20 cellular contexts compared by ENCODE assay signal in the genomic region with DNA sequence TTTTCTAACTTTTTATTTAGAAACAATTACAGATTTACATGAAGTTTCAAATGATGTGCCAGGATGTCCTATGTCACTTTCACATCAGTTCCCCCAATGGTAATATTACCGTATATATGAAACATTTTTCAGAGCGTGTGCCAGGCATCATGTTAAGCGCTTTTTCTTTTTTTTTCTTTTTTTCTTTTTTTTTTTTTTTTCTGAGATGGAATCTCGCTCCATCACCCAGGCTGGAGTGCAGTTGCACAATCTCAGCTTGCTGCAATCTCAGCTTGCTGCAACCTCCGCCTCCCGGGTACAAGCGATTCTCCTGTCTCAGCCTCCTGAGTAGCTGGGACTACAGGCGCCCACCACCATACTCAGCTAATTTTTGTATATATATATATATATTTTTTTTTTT. TPM values are rescaled to one million over a fixed set of nuclear protein-coding genes. Genes with fewer than 3 reads are reported as not detected.
DNase-seq lines count a peak whose midpoint lies in the region; ATAC-seq and TF ChIP-seq lines count a peak whose summit lies in the region.
"Had no signal": no experiment of that assay in that cellular context is flagged by ENCODE, and none has a peak within 500 bp of the region (broad histone marks: within the 10 kb centered on the region; RNA-seq: fewer than 3 reads in every experiment).

No MANE protein-coding gene starts in this region.

- peaks cover 9% of the 10 kb centered on the region for H3K4me1 Mint-ChIP-seq in MCF 10A (ENCODE audit: insufficient read depth, unreplicated experiment)
- H3K4me1 Mint-ChIP-seq in stimulated activated naive B cell treated with anti-CD40 and anti-IgM and Interleukin-4, amounts not matched to agents 10 μg/mL and 1 μg/mL and 100 μg/mL, for 72 hours, result peaks cover 3 to 8% of the 10 kb centered on the region in 2 donors

- H3K36me3 Mint-ChIP-seq in MCF 10A (ENCODE audit: insufficient read depth, unreplicated experiment), result peaks cover 7% of the 10 kb centered on the region
- no peaks in the 10 kb centered on the region for H3K36me3 Mint-ChIP-seq in stimulated activated naive B cell treated with anti-CD40 and anti-IgM and Interleukin-4, amounts not matched to agents 10 μg/mL and 1 μg/mL and 100 μg/mL, for 72 hours

- H3K27me3 Mint-ChIP-seq in MCF 10A (ENCODE audit: insufficient read depth, unreplicated experiment), result no peaks in the 10 kb centered on the region
- no peaks in the 10 kb centered on the region for H3K27me3 Mint-ChIP-seq in stimulated activated naive B cell treated with anti-CD40 and anti-IgM and Interleukin-4, amounts not matched to agents 10 μg/mL and 1 μg/mL and 100 μg/mL, for 72 hours
- H3K27me3 Mint-ChIP-seq: CD8-positive, alpha-beta memory T cell; effector memory CD8-positive, alpha-beta T cell had no signal

- H3K4me3 Mint-ChIP-seq in MCF 10A (ENCODE audit: unreplicated experiment), result no peak overlapping the region
- H3K4me3 Mint-ChIP-seq in stimulated activated naive B cell treated with anti-CD40 and anti-IgM and Interleukin-4, amounts not matched to agents 10 μg/mL and 1 μg/mL and 100 μg/mL, for 72 hours, result no peak overlapping the region
- H3K4me3 Mint-ChIP-seq: effector memory CD8-positive, alpha-beta T cell; neural progenitor cell had no signal

- no peak overlapping the region for H3K4me2 ChIP-seq in mammary epithelial cell (ENCODE audit: insufficient read depth, low read depth, low read length)

- H3K9me3 ChIP-seq in mammary epithelial cell (replicated peaks; ENCODE audit: insufficient read depth, low read length) (no peaks in the 10 kb centered on the region), SK-N-MC (ENCODE audit: low read depth, low read length) (no peaks in the 10 kb centered on the region)
- H3K9me3 ChIP-seq: mucosa of descending colon, tibial artery had no signal

- H3K4me1 ChIP-seq in mammary epithelial cell (ENCODE audit: insufficient read depth, low read length), result peaks cover 27% of the 10 kb centered on the region

- WGBS in mammary epithelial cell (ENCODE audit: low coverage, missing lambda C conversion rate), result 100% methylated on average over 2 of the region's 8 CpGs

- CTCF ChIA-PET in MCF 10A (lab: Yijun Ruan, JAX) (interaction anchor here (0.6 to 1.9 kb wide), 3 partner anchors 25 to 45 kb away, joined by 3 to 5 read pairs (median 3); no protein-coding TSS in a partner anchor), mammary epithelial cell (lab: Charles Lee; ENCODE audit: low non-redundant PET) (no interaction called here)

- ATAC-seq in stimulated activated naive B cell treated with anti-CD40 and anti-IgM and Interleukin-4, amounts not matched to agents 10 μg/mL and 1 μg/mL and 100 μg/mL, for 72 hours (replicated peaks), result no peak
- ATAC-seq in HG03175 (IDR thresholded peaks at IDR 0.05; ENCODE audit: unreplicated experiment), result no peak

- DNase-seq in MCF 10A (ENCODE audit: unreplicated experiment), result peak; percentile 42
- DNase-seq in mammary epithelial cell, result no peak
- DNase-seq in SK-N-MC (ENCODE audit: low read depth, low spot score), result no peak
- peak; percentile 58 for DNase-seq in fibroblast of the aortic adventitia (ENCODE audit: low read depth)
- no peak for DNase-seq in stimulated activated naive B cell treated with anti-CD40 and anti-IgM and Interleukin-4, amounts not matched to agents 10 μg/mL and 1 μg/mL and 100 μg/mL, for 72 hours
- DNase-seq in A172 (ENCODE audit: low spot score), result no peak
- no peak for DNase-seq in NCI-H748 treated with DMSO at 0.1 percent for 48 hours (lab: John Stamatoyannopoulos, UW)
- DNase-seq: activated CD4-positive, alpha-beta T cell treated with anti-CD3 and anti-CD28 coated beads for 1 hour; activated effector memory CD4-positive, alpha-beta T cell treated with Interleukin-2 at 50 U/mL for 16 hours; CD8-positive, alpha-beta memory T cell; DND-41; effector memory CD8-positive, alpha-beta T cell; KG1; mucosa of descending colon; NCI-H1092 treated with DMSO at 0.1 percent for 48 hours; NCI-H526 treated with DMSO at 0.1 percent for 48 hours; stimulated activated naive CD4-positive, alpha-beta T cell; tibial artery had no signal

- no peaks in the 10 kb centered on the region for H4K20me1 ChIP-seq in mammary epithelial cell (ENCODE audit: insufficient read depth, low read length)

- intact Hi-C loops in MCF 10A (cut with micrococcal nuclease) (loop anchor here (10.0 kb wide), 1 partner anchor 295 kb away; the partner anchor contains the start of gene VAPA), mammary epithelial cell (cut with micrococcal nuclease) (no loop called here)

- no TSS peak for BruUV-seq in MCF 10A (replicated peaks; lab: Mats Ljungman, UMichigan)
- no TSS peak for BruUV-seq in mammary epithelial cell (replicated peaks; lab: Mats Ljungman, UMichigan)

- H3K27me3 ChIP-seq in mammary epithelial cell (ENCODE audit: insufficient read depth, low read length), result no peaks in the 10 kb centered on the region
- H3K27me3 ChIP-seq: neural progenitor cell, tibial artery had no signal

- in situ Hi-C loops in mammary epithelial cell (cut with MboI; ENCODE audit: low sequenced_read_pairs in 2 of 2), result loop anchor here in 1 of 2 donors (5.0 kb wide), 1 partner anchor 37 kb away; no protein-coding TSS in a partner anchor

- H3K36me3 ChIP-seq in mammary epithelial cell (ENCODE audit: insufficient read depth, low read length) (no peaks in the 10 kb centered on the region), SK-N-MC (ENCODE audit: insufficient read depth, low read length) (no peaks in the 10 kb centered on the region)
- H3K36me3 ChIP-seq: neural progenitor cell, tibial artery had no signal

- POLR2A ChIA-PET in MCF 10A (lab: Yijun Ruan, JAX), result interaction anchor here (0.7 to 1.6 kb wide), 7 partner anchors 8 to 146 kb away, joined by 3 to 4 read pairs (median 3); no protein-coding TSS in a partner anchor

- H3K27ac ChIP-seq in mammary epithelial cell (ENCODE audit: insufficient read depth, low read depth, low read length), result no peak overlapping the region
- H3K27ac ChIP-seq in SK-N-MC, result peak overlapping the region; percentile 20; the same call in 1 of the 2 replicates
- H3K27ac ChIP-seq: neural progenitor cell had no signal

- TF ChIP-seq CTCF in MCF 10A (IDR thresholded peaks at IDR 0.05; ENCODE audit: unreplicated experiment), result no peak
- no peak for TF ChIP-seq CTCF in mammary epithelial cell (conservative IDR thresholded peaks at IDR 0.05 in 1 of 2, IDR thresholded peaks at IDR 0.05 in 1 of 2; ENCODE audit: extremely low read depth in 1 of 2, insufficient read depth in 1 of 2, low read depth in 1 of 2, low read length in 2 of 2)
- TF ChIP-seq CTCF in fibroblast of the aortic adventitia (IDR thresholded peaks at IDR 0.05; ENCODE audit: insufficient read depth, low read length), result no peak

- no peak overlapping the region for H3K9ac ChIP-seq in mammary epithelial cell (ENCODE audit: insufficient read depth, low read length)
- H3K9ac ChIP-seq in SK-N-MC (ENCODE audit: insufficient read length), result no peak overlapping the region
- H3K9ac ChIP-seq: neural progenitor cell had no signal

- no peak overlapping the region for H3K4me3 ChIP-seq in mammary epithelial cell (replicated peaks in 1 of 3; ENCODE audit: insufficient read depth in 1 of 3, low read depth in 2 of 3, low read length in 3 of 3)
- H3K4me3 ChIP-seq in SK-N-MC, result no peak overlapping the region
- no peak overlapping the region for H3K4me3 ChIP-seq in fibroblast of the aortic adventitia (ENCODE audit: low read depth, low read length)
- H3K4me3 ChIP-seq: mucosa of descending colon, neural progenitor cell, tibial artery had no signal

- H3K27ac Mint-ChIP-seq in MCF 10A (ENCODE audit: low read depth, unreplicated experiment), result peak overlapping the region; percentile 57
- H3K27ac Mint-ChIP-seq in stimulated activated naive B cell treated with anti-CD40 and anti-IgM and Interleukin-4, amounts not matched to agents 10 μg/mL and 1 μg/mL and 100 μg/mL, for 72 hours, result peak overlapping the region; percentile 17
- H3K27ac Mint-ChIP-seq: neural progenitor cell had no signal

- H3K79me2 ChIP-seq in mammary epithelial cell (ENCODE audit: insufficient read depth, low read length), result peaks cover 8% of the 10 kb centered on the region

- H2AFZ ChIP-seq in mammary epithelial cell (ENCODE audit: low read depth, low read length), result no peak overlapping the region
- H2AFZ ChIP-seq: neural progenitor cell had no signal

- H3K9me3 Mint-ChIP-seq in MCF 10A (ENCODE audit: unreplicated experiment), result no peaks in the 10 kb centered on the region
- H3K9me3 Mint-ChIP-seq in stimulated activated naive B cell treated with anti-CD40 and anti-IgM and Interleukin-4, amounts not matched to agents 10 μg/mL and 1 μg/mL and 100 μg/mL, for 72 hours, result no peaks in the 10 kb centered on the region
- H3K9me3 Mint-ChIP-seq: CD8-positive, alpha-beta memory T cell; effector memory CD8-positive, alpha-beta T cell; neural progenitor cell had no signal

- dilution Hi-C loops in mammary epithelial cell (cut with HindIII; ENCODE audit: low sequenced_read_pairs), result loop anchor here (5.0 kb wide), 1 partner anchor 42 kb away; no protein-coding TSS in a partner anchor

RNA-seq across cellular contexts. Expression of gene PPP4R1, which starts 5.6 kb away (rescaled TPM):
- total RNA-seq in MCF 10A (2022) (88.0 and 109 TPM in 2 replicates), mammary epithelial cell (100 to 1,000 TPM in 1 of 2 donors, 10 to 100 TPM in 1; 89.7 to 163 TPM), fibroblast of the aortic adventitia (ENCODE audit: low replicate concordance) (73.6 and 107 TPM in 2 replicates)
- polyA plus RNA-seq in mammary epithelial cell, result 133 TPM
- polyA minus RNA-seq in mammary epithelial cell, result 117 TPM
- total RNA-seq in A172 (2014; rRNA removed; shearing (Covaris generic)), result 107 and 125 TPM in 2 replicates

Comparison
In these comparisons a context has a peak if more than half of its experiments do, and no peak if none do; other contexts are left out.
1. DNase-seq: peak in MCF 10A (single experiment) and fibroblast of the aortic adventitia (single experiment); none in mammary epithelial cell (single experiment), SK-N-MC (single experiment), stimulated activated naive B cell treated with anti-CD40 and anti-IgM and Interleukin-4, amounts not matched to agents 10 μg/mL and 1 μg/mL and 100 μg/mL, for 72 hours (single experiment), A172 (single experiment) and NCI-H748 treated with DMSO at 0.1 percent for 48 hours (single experiment).